ENCODE assay signal across 11 cellular contexts in genomic region chr5:178428341-178429155, GRCh38.
DNase-seq lines count a peak whose midpoint lies in the region; ATAC-seq and TF ChIP-seq lines count a peak whose summit lies in the region.
"Had no signal": no experiment of that assay in that cellular context is flagged by ENCODE, and none has a peak within 500 bp of the region (broad histone marks: within the 10 kb centered on the region; RNA-seq: fewer than 3 reads in every experiment).

No MANE protein-coding gene starts in this region.

- intact Hi-C loops in psoas muscle (cut with DNase I): no loop called here
- intact Hi-C loops in CD4-positive, alpha-beta memory T cell (cut with micrococcal nuclease): no loop called here

- no peak for TF ChIP-seq CTCF in psoas muscle (IDR thresholded peaks at IDR 0.05)
- no peak for TF ChIP-seq CTCF in chondrocyte (IDR thresholded peaks at IDR 0.05)

- ATAC-seq in psoas muscle: peak; percentile 92 to 96 (median 94)
- no peak for ATAC-seq in HG03521 (IDR thresholded peaks at IDR 0.05; ENCODE audit: unreplicated experiment)

- no peaks in the 10 kb centered on the region for H3K27me3 ChIP-seq in psoas muscle (ENCODE audit: insufficient read depth in 3 of 3, low read length in 2 of 3)
- H3K27me3 ChIP-seq in CD4-positive, alpha-beta memory T cell (ENCODE audit: insufficient read depth, low read length): no peaks in the 10 kb centered on the region
- H3K27me3 ChIP-seq: BE2C had no signal

- DNase-seq in HPDE6-E6E7 (ENCODE audit: extremely low spot score) (peak; percentile 21), ecto neural progenitor cell (ENCODE audit: low spot score) (peak; percentile 47), kidney glomerular epithelial cell (lab: John Stamatoyannopoulos, UW) (peak; percentile 28), psoas muscle (peak; percentile 75 to 92), NCI-H1417 treated with DMSO at 0.1 percent for 48 hours (lab: John Stamatoyannopoulos, UW) (no peak), chondrocyte (ENCODE audit: low spot score) (no peak)
- DNase-seq in CD4-positive, alpha-beta memory T cell: no peak
- DNase-seq: BE2C, NCI-H2081 had no signal

- H3K36me3 ChIP-seq in psoas muscle (ENCODE audit: insufficient read depth in 1 of 2, low read depth in 1 of 2): no peaks in the 10 kb centered on the region
- no peaks in the 10 kb centered on the region for H3K36me3 ChIP-seq in CD4-positive, alpha-beta memory T cell (ENCODE audit: insufficient read depth, low read length)
- H3K36me3 ChIP-seq: BE2C had no signal

- H3K4me1 Mint-ChIP-seq in chondrocyte (ENCODE audit: low read depth): peaks cover 8% of the 10 kb centered on the region
- no peaks in the 10 kb centered on the region for H3K4me1 Mint-ChIP-seq in CD4-positive, alpha-beta memory T cell

- H3K4me1 ChIP-seq in psoas muscle: peaks cover 14% of the 10 kb centered on the region
- H3K4me1 ChIP-seq in CD4-positive, alpha-beta memory T cell (ENCODE audit: insufficient read depth, low read length): no peaks in the 10 kb centered on the region
- H3K4me1 ChIP-seq: BE2C had no signal

- H3K4me3 ChIP-seq in psoas muscle: no peak overlapping the region
- no peak overlapping the region for H3K4me3 ChIP-seq in CD4-positive, alpha-beta memory T cell (ENCODE audit: low read length in 2 of 2)

- H3K27ac ChIP-seq in psoas muscle: peak overlapping the region; percentile 78
- H3K27ac ChIP-seq in CD4-positive, alpha-beta memory T cell (ENCODE audit: low read depth, low read length): no peak overlapping the region

- H3K9me3 ChIP-seq in psoas muscle: no peaks in the 10 kb centered on the region
- H3K9me3 ChIP-seq in CD4-positive, alpha-beta memory T cell (ENCODE audit: control insufficient read depth in 1 of 2, low read length in 2 of 2): no peaks in the 10 kb centered on the region
- H3K9me3 ChIP-seq: BE2C had no signal

- H3K36me3 Mint-ChIP-seq in chondrocyte (ENCODE audit: low read depth): peaks cover 3% of the 10 kb centered on the region
- no peaks in the 10 kb centered on the region for H3K36me3 Mint-ChIP-seq in CD4-positive, alpha-beta memory T cell

- no peak overlapping the region for H3K27ac Mint-ChIP-seq in chondrocyte (ENCODE audit: unreplicated experiment)
- H3K27ac Mint-ChIP-seq in CD4-positive, alpha-beta memory T cell: no peak overlapping the region
- H3K27ac Mint-ChIP-seq: activated T-helper 1 cell treated with anti-CD3 and anti-CD28 coated beads, Interleukin-12 subunit alpha, Interleukin-12 subunit beta, Interleukin-2, Interleukin-4 antibody, amounts not matched to agents 30 ng/mL and 10 ng/mL and 1 ng/mL, durations not matched to agents 14 hours and 24 hours and 36 hours had no signal

- WGBS in psoas muscle, 3 donors: 25 to 46% (median 41%) methylated on average over 20 of the region's 20 CpGs

- peaks cover 6% of the 10 kb centered on the region for H3K9me3 Mint-ChIP-seq in chondrocyte (ENCODE audit: low read depth)
- H3K9me3 Mint-ChIP-seq in CD4-positive, alpha-beta memory T cell: peaks cover 0 to 5% (median 0%) of the 10 kb centered on the region in 8 donors
- H3K9me3 Mint-ChIP-seq: activated T-helper 1 cell treated with anti-CD3 and anti-CD28 coated beads, Interleukin-12 subunit alpha, Interleukin-12 subunit beta, Interleukin-2, Interleukin-4 antibody, amounts not matched to agents 30 ng/mL and 10 ng/mL and 1 ng/mL, durations not matched to agents 14 hours and 24 hours and 36 hours had no signal

- H3K4me3 Mint-ChIP-seq in chondrocyte (ENCODE audit: unreplicated experiment): no peak overlapping the region
- no peak overlapping the region for H3K4me3 Mint-ChIP-seq in CD4-positive, alpha-beta memory T cell
- H3K4me3 Mint-ChIP-seq: activated T-helper 1 cell treated with anti-CD3 and anti-CD28 coated beads, Interleukin-12 subunit alpha, Interleukin-12 subunit beta, Interleukin-2, Interleukin-4 antibody, amounts not matched to agents 30 ng/mL and 10 ng/mL and 1 ng/mL, durations not matched to agents 14 hours and 24 hours and 36 hours had no signal

- POLR2A ChIA-PET in CD4-positive, alpha-beta memory T cell (lab: Charles Lee; ENCODE audit: partially characterized antibody): no interaction called here

- peaks cover 2% of the 10 kb centered on the region for H3K27me3 Mint-ChIP-seq in chondrocyte (ENCODE audit: low read depth)
- H3K27me3 Mint-ChIP-seq in CD4-positive, alpha-beta memory T cell: peaks cover 7 to 8% of the 10 kb centered on the region in 2 donors

- CTCF ChIA-PET in CD4-positive, alpha-beta memory T cell (lab: Charles Lee; ENCODE audit: partially characterized antibody): no interaction called here

Comparison
In these comparisons a context has a peak if more than half of its experiments do, and no peak if none do; other contexts are left out.
1. DNase-seq: peak in HPDE6-E6E7 (single experiment), ecto neural progenitor cell (single experiment), kidney glomerular epithelial cell (single experiment) and psoas muscle (2 of 2); none in NCI-H1417 treated with DMSO at 0.1 percent for 48 hours (single experiment), chondrocyte (single experiment) and CD4-positive, alpha-beta memory T cell (0 of 5).